In the genomic region with DNA sequence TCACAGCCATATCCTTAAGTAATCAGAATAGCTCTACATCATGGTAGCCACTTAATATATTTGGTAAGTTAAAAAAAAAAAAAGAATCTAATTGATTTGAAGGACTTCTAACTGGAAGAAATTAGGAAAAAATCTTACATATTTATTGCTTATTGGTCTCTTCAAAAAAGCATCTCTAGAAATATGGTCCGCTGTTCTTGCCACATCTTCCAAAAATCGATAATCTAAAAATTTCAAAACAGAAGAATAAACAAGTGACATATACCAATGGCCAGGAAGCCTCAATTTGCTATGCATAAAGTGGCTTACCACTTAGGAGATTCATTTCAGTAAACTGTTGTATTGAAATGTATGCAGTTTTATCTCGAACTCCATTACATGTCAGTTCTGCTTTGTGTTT, we compare ENCODE assay signal across 2 cellular contexts.
TF ChIP-seq lines count a peak whose summit lies in the region.

No MANE protein-coding gene starts in this region.

TF ChIP-seq in GM12878, 131 proteins besides CTCF, POLR2A, EP300 and RAD21:
- TF ChIP-seq MLLT1 (IDR thresholded peaks at IDR 0.05) = peak; percentile 92
- TF ChIP-seq ZSCAN29 (IDR thresholded peaks at IDR 0.05) = no peak
- TF ChIP-seq ATF7 (IDR thresholded peaks at IDR 0.05; ENCODE audit: low read depth) = no peak

TF ChIP-seq in neural cell, 6 proteins besides CTCF, POLR2A, EP300 and RAD21:
- TF ChIP-seq TAF1 (IDR thresholded peaks at IDR 0.05; ENCODE audit: low read depth) (no peak), EZH2 (IDR thresholded peaks at IDR 0.05; ENCODE audit: borderline replicate concordance, insufficient read depth, low read length, poor library complexity, severe bottlenecking) (no peak), POLR2AphosphoS5 (IDR thresholded peaks at IDR 0.05) (no peak), MXI1 (conservative IDR thresholded peaks at IDR 0.05; ENCODE audit: poor library complexity, severe bottlenecking) (no peak), SMC3 (conservative IDR thresholded peaks at IDR 0.05; ENCODE audit: poor library complexity) (no peak)
- TF ChIP-seq, protein P1, sequence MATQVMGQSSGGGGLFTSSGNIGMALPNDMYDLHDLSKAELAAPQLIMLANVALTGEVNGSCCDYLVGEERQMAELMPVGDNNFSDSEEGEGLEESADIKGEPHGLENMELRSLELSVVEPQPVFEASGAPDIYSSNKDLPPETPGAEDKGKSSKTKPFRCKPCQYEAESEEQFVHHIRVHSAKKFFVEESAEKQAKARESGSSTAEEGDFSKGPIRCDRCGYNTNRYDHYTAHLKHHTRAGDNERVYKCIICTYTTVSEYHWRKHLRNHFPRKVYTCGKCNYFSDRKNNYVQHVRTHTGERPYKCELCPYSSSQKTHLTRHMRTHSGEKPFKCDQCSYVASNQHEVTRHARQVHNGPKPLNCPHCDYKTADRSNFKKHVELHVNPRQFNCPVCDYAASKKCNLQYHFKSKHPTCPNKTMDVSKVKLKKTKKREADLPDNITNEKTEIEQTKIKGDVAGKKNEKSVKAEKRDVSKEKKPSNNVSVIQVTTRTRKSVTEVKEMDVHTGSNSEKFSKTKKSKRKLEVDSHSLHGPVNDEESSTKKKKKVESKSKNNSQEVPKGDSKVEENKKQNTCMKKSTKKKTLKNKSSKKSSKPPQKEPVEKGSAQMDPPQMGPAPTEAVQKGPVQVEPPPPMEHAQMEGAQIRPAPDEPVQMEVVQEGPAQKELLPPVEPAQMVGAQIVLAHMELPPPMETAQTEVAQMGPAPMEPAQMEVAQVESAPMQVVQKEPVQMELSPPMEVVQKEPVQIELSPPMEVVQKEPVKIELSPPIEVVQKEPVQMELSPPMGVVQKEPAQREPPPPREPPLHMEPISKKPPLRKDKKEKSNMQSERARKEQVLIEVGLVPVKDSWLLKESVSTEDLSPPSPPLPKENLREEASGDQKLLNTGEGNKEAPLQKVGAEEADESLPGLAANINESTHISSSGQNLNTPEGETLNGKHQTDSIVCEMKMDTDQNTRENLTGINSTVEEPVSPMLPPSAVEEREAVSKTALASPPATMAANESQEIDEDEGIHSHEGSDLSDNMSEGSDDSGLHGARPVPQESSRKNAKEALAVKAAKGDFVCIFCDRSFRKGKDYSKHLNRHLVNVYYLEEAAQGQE (IDR thresholded peaks at IDR 0.05; ENCODE audit: borderline replicate concordance) = no peak
